In the genomic region with DNA sequence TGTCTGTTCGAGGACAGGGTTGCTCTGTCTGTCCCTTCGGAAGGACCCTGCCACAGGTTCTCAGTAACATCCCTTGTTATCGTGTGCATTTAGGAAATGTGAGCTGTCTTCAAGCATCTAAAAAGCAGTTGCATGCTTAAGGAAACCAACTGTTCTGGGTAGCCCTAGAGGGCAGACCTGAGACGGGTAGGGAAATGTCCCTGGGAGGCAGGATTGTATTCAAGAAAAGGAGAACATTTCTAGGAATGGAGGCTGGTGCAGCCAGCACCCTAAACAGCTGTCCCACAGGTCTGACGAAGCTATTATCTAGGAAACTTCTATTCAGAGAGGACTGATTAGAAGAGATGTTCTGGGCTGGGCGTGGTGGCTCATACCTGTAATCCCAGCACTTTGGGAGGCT, we compare ENCODE assay signal across 24 cellular contexts.
"Had no signal": no experiment of that assay in that cellular context is flagged by ENCODE, and none has a peak within 500 bp of the region (broad histone marks: within the 10 kb centered on the region; RNA-seq: fewer than 3 reads in every experiment).

No MANE protein-coding gene starts in this region.

- ATAC-seq: activated CD8-positive, alpha-beta T cell treated with anti-CD3 and anti-CD28 coated beads for 36 hours; T-helper 17 cell had no signal

- H3K27ac ChIP-seq: adrenal gland had no signal

- H3K9me3 ChIP-seq: adrenal gland had no signal

- H3K9me3 Mint-ChIP-seq: activated CD4-positive, alpha-beta T cell treated with anti-CD3 and anti-CD28 coated beads, Interleukin-2, amount 10 ng/mL, durations not matched to agents 7 days and 5 days; activated CD8-positive, alpha-beta T cell treated with anti-CD3 and anti-CD28 coated beads for 36 hours; activated naive CD8-positive, alpha-beta T cell treated with anti-CD3 and anti-CD28 coated beads, Interleukin-2, amount 10 ng/mL, durations not matched to agents 7 days and 5 days had no signal

- H3K4me1 ChIP-seq: adrenal gland had no signal

- FAIRE-seq: RCC 7860, TTC549 had no signal

- H3K4me3 ChIP-seq: adrenal gland had no signal

- H3K27me3 ChIP-seq: adrenal gland had no signal

- DNase-seq: activated CD4-positive, alpha-beta T cell treated with anti-CD3 and anti-CD28 coated beads, Interleukin-2, amount 10 ng/mL, durations not matched to agents 7 days and 5 days; activated CD4-positive, CD25-positive, alpha-beta regulatory T cell; activated CD8-positive, alpha-beta memory T cell treated with anti-CD3 and anti-CD28 coated beads, Interleukin-2, amount 50 U/mL, for 48 hours; activated CD8-positive, alpha-beta T cell treated with anti-CD3 and anti-CD28 coated beads for 36 hours; activated naive CD4-positive, alpha-beta T cell treated with anti-CD3 and anti-CD28 coated beads, Interleukin-2, amount 50 U/mL, for 16 hours; activated naive CD8-positive, alpha-beta T cell treated with anti-CD3 and anti-CD28 coated beads, Interleukin-2, amount 10 ng/mL, durations not matched to agents 7 days and 5 days; activated T-cell treated with anti-CD3 and anti-CD28 coated beads, Interleukin-2, amount 50 U/mL, for 1 hour; adrenal gland; anterior cingulate cortex; cerebellar nuclear complex; NCI-H1105 treated with DMSO at 0.1 percent for 48 hours; NCI-H1436 treated with DMSO at 0.1 percent for 48 hours; NCI-H187; NCI-H2081 treated with DMSO at 0.1 percent for 48 hours; NCI-H2227 treated with DMSO at 0.1 percent for 48 hours; NCI-H446 treated with DMSO at 0.1 percent for 48 hours; NCI-H524 treated with DMSO at 0.1 percent for 48 hours; NCI-H774; NK-92 treated with Interleukin-12 subunit alpha and Interleukin-12 subunit beta, amount 100 ng/mL, for 24 hours; SHP77 treated with DMSO at 0.1 percent for 48 hours; T-helper 17 cell; T-helper 9 cell had no signal

- H3K27me3 Mint-ChIP-seq: activated naive CD8-positive, alpha-beta T cell treated with anti-CD3 and anti-CD28 coated beads, Interleukin-2, amount 10 ng/mL, durations not matched to agents 7 days and 5 days had no signal

- H3K36me3 ChIP-seq: adrenal gland had no signal

- H3K4me3 Mint-ChIP-seq: activated CD4-positive, alpha-beta T cell treated with anti-CD3 and anti-CD28 coated beads, Interleukin-2, amount 10 ng/mL, durations not matched to agents 7 days and 5 days; activated CD8-positive, alpha-beta T cell treated with anti-CD3 and anti-CD28 coated beads for 36 hours; activated naive CD8-positive, alpha-beta T cell treated with anti-CD3 and anti-CD28 coated beads, Interleukin-2, amount 10 ng/mL, durations not matched to agents 7 days and 5 days; T-helper 17 cell had no signal

- H3K27ac Mint-ChIP-seq: activated CD4-positive, alpha-beta T cell treated with anti-CD3 and anti-CD28 coated beads, Interleukin-2, amount 10 ng/mL, durations not matched to agents 7 days and 5 days; activated CD8-positive, alpha-beta T cell treated with anti-CD3 and anti-CD28 coated beads for 36 hours; activated naive CD8-positive, alpha-beta T cell treated with anti-CD3 and anti-CD28 coated beads, Interleukin-2, amount 10 ng/mL, durations not matched to agents 7 days and 5 days; T-helper 17 cell had no signal
